ENCODE assay signal across 18 cellular contexts in the genomic region with DNA sequence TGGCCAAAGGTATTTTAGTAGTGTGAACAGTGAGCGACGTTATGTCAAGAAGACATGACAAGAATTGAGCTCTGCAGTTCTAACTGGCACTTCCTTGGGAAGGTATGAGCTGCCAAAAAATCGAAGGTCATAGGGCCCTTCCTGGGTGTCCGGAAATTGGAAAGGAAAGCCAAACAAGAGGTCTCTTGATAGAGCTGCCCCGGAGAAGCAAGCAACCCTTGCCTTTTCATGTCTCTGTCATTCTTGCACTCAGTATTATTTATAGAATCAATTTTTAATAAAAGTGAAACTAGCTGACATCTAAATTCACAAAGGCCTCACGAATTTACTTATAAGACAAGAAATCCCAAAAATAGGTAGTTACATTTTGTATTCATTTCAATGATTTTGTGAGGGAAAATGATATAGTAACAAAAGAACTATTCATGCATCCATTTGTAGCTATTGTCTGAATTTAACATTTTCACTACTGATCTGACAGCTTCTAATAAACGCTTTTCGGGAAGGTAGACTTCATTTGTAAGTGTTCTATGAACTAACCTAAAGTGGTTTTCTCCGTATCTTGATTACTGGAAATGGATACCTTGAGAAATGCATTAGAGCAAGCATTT.
DNase-seq lines count a peak whose midpoint lies in the region; ATAC-seq and TF ChIP-seq lines count a peak whose summit lies in the region.
"Had no signal": no experiment of that assay in that cellular context is flagged by ENCODE, and none has a peak within 500 bp of the region (broad histone marks: within the 10 kb centered on the region; RNA-seq: fewer than 3 reads in every experiment).

No MANE protein-coding gene starts in this region.

- 0 out of 2 replicates have a peak, but pooled peaks cover 4% of the 10 kb centered on the region for H3K9me2 ChIP-seq in GM23338 (ENCODE audit: insufficient read depth)

- no peaks in the 10 kb centered on the region for H3K36me3 ChIP-seq in GM23338 (ENCODE audit: insufficient read depth)

- DNase-seq in GM23338 (ENCODE audit: low spot score), result no peak
- DNase-seq in left lobe of liver (ENCODE audit: low spot score), result no peak
- DNase-seq in COLO668 (lab: John Stamatoyannopoulos, UW; ENCODE audit: unreplicated experiment), result no peak
- no peak for DNase-seq in natural killer cell treated with Interleukin-12 subunit alpha and Interleukin-12 subunit beta and Interleukin-15 and Interleukin-18, amount 100 ng/mL, for 72 hours (ENCODE audit: low spot score)
- DNase-seq: ACHN, AML-193, COR-L47, NCI-H1436, NCI-H2029, NCI-H2171, NCI-H446, RPMI8226 had no signal

- no peak overlapping the region for H3K4me3 Mint-ChIP-seq in GM23338
- H3K4me3 Mint-ChIP-seq in natural killer cell treated with Interleukin-12 subunit alpha and Interleukin-12 subunit beta and Interleukin-15 and Interleukin-18, amount 100 ng/mL, for 72 hours, result no peak overlapping the region
- H3K4me3 Mint-ChIP-seq in activated T-helper 17 cell treated with anti-CD3 and anti-CD28 coated beads, Interleukin-2, amount 50 U/mL, for 72 hours, result no peak overlapping the region
- H3K4me3 Mint-ChIP-seq: CD14-positive monocyte had no signal

- H3K27me3 Mint-ChIP-seq in GM23338 (ENCODE audit: insufficient read depth, low read depth, poor library complexity), result no peaks in the 10 kb centered on the region
- H3K27me3 Mint-ChIP-seq in natural killer cell treated with Interleukin-12 subunit alpha and Interleukin-12 subunit beta and Interleukin-15 and Interleukin-18, amount 100 ng/mL, for 72 hours, result no peaks in the 10 kb centered on the region
- no peaks in the 10 kb centered on the region for H3K27me3 Mint-ChIP-seq in activated T-helper 17 cell treated with anti-CD3 and anti-CD28 coated beads, Interleukin-2, amount 50 U/mL, for 72 hours

- no peaks in the 10 kb centered on the region for H3K27me3 ChIP-seq in GM23338 (ENCODE audit: insufficient read depth)

- H3K27ac Mint-ChIP-seq in GM23338, result peak overlapping the region; percentile 25; the same call in 1 of the 2 replicates
- H3K27ac Mint-ChIP-seq in natural killer cell treated with Interleukin-12 subunit alpha and Interleukin-12 subunit beta and Interleukin-15 and Interleukin-18, amount 100 ng/mL, for 72 hours, result no peak overlapping the region
- H3K27ac Mint-ChIP-seq in activated T-helper 17 cell treated with anti-CD3 and anti-CD28 coated beads, Interleukin-2, amount 50 U/mL, for 72 hours, result no peak overlapping the region
- H3K27ac Mint-ChIP-seq: CD14-positive monocyte had no signal

- peaks cover 36% of the 10 kb centered on the region for H3K4me1 ChIP-seq in GM23338 (ENCODE audit: insufficient read depth)

- no peaks in the 10 kb centered on the region for H3F3A ChIP-seq in GM23338 (replicated peaks; ENCODE audit: low read depth)

- H3K4me3 ChIP-seq in GM23338, result no peak overlapping the region

- no peaks in the 10 kb centered on the region for H3K79me2 ChIP-seq in GM23338 (replicated peaks; ENCODE audit: insufficient read depth)

- H4K20me1 ChIP-seq in GM23338 (replicated peaks; ENCODE audit: insufficient read depth), result no peaks in the 10 kb centered on the region

- ATAC-seq in GM18502 (IDR thresholded peaks at IDR 0.05; ENCODE audit: poor library complexity, unreplicated experiment), result peak; percentile 57
- no peak for ATAC-seq in GM23338
- ATAC-seq in HG03432 (IDR thresholded peaks at IDR 0.05; ENCODE audit: unreplicated experiment), result peak; percentile 60
- ATAC-seq in left lobe of liver, result peak; percentile 12
- no peak for ATAC-seq in natural killer cell treated with Interleukin-12 subunit alpha and Interleukin-12 subunit beta and Interleukin-15 and Interleukin-18, amount 100 ng/mL, for 72 hours
- ATAC-seq in activated T-helper 17 cell treated with anti-CD3 and anti-CD28 coated beads, Interleukin-2, amount 50 U/mL, for 72 hours (replicated peaks), result no peak
- ATAC-seq: HCT116 had no signal

- H3K9me3 Mint-ChIP-seq in GM23338, result peaks cover 4% of the 10 kb centered on the region; the same call in 2 of the 3 replicates
- H3K9me3 Mint-ChIP-seq in natural killer cell treated with Interleukin-12 subunit alpha and Interleukin-12 subunit beta and Interleukin-15 and Interleukin-18, amount 100 ng/mL, for 72 hours, result no peaks in the 10 kb centered on the region
- H3K9me3 Mint-ChIP-seq in activated T-helper 17 cell treated with anti-CD3 and anti-CD28 coated beads, Interleukin-2, amount 50 U/mL, for 72 hours, result no peaks in the 10 kb centered on the region

- H2AFZ ChIP-seq in GM23338, result no peak overlapping the region

- no peak overlapping the region for H3K27ac ChIP-seq in GM23338 (ENCODE audit: low read depth)
- H3K27ac ChIP-seq: HL-60 had no signal

- no peak for TF ChIP-seq CTCF in GM23338 (conservative IDR thresholded peaks at IDR 0.05; ENCODE audit: low read depth in 2 of 2)

- peaks cover 45% of the 10 kb centered on the region for H3K4me1 Mint-ChIP-seq in GM23338
- no peaks in the 10 kb centered on the region for H3K4me1 Mint-ChIP-seq in natural killer cell treated with Interleukin-12 subunit alpha and Interleukin-12 subunit beta and Interleukin-15 and Interleukin-18, amount 100 ng/mL, for 72 hours (ENCODE audit: low read depth in 2 of 2)
- H3K4me1 Mint-ChIP-seq in activated T-helper 17 cell treated with anti-CD3 and anti-CD28 coated beads, Interleukin-2, amount 50 U/mL, for 72 hours, result no peaks in the 10 kb centered on the region

- peaks cover 16% of the 10 kb centered on the region; the same call in 2 of the 3 replicates for H3K36me3 Mint-ChIP-seq in GM23338 (ENCODE audit: low read depth)
- peaks cover 7% of the 10 kb centered on the region for H3K36me3 Mint-ChIP-seq in natural killer cell treated with Interleukin-12 subunit alpha and Interleukin-12 subunit beta and Interleukin-15 and Interleukin-18, amount 100 ng/mL, for 72 hours
- no peaks in the 10 kb centered on the region for H3K36me3 Mint-ChIP-seq in activated T-helper 17 cell treated with anti-CD3 and anti-CD28 coated beads, Interleukin-2, amount 50 U/mL, for 72 hours (ENCODE audit: low read depth)

- no peak overlapping the region for H3K4me2 ChIP-seq in GM23338

TF ChIP-seq in GM23338, 12 proteins besides CTCF, POLR2A, EP300 and RAD21 (continues in another document):
- TF ChIP-seq, protein P1, sequence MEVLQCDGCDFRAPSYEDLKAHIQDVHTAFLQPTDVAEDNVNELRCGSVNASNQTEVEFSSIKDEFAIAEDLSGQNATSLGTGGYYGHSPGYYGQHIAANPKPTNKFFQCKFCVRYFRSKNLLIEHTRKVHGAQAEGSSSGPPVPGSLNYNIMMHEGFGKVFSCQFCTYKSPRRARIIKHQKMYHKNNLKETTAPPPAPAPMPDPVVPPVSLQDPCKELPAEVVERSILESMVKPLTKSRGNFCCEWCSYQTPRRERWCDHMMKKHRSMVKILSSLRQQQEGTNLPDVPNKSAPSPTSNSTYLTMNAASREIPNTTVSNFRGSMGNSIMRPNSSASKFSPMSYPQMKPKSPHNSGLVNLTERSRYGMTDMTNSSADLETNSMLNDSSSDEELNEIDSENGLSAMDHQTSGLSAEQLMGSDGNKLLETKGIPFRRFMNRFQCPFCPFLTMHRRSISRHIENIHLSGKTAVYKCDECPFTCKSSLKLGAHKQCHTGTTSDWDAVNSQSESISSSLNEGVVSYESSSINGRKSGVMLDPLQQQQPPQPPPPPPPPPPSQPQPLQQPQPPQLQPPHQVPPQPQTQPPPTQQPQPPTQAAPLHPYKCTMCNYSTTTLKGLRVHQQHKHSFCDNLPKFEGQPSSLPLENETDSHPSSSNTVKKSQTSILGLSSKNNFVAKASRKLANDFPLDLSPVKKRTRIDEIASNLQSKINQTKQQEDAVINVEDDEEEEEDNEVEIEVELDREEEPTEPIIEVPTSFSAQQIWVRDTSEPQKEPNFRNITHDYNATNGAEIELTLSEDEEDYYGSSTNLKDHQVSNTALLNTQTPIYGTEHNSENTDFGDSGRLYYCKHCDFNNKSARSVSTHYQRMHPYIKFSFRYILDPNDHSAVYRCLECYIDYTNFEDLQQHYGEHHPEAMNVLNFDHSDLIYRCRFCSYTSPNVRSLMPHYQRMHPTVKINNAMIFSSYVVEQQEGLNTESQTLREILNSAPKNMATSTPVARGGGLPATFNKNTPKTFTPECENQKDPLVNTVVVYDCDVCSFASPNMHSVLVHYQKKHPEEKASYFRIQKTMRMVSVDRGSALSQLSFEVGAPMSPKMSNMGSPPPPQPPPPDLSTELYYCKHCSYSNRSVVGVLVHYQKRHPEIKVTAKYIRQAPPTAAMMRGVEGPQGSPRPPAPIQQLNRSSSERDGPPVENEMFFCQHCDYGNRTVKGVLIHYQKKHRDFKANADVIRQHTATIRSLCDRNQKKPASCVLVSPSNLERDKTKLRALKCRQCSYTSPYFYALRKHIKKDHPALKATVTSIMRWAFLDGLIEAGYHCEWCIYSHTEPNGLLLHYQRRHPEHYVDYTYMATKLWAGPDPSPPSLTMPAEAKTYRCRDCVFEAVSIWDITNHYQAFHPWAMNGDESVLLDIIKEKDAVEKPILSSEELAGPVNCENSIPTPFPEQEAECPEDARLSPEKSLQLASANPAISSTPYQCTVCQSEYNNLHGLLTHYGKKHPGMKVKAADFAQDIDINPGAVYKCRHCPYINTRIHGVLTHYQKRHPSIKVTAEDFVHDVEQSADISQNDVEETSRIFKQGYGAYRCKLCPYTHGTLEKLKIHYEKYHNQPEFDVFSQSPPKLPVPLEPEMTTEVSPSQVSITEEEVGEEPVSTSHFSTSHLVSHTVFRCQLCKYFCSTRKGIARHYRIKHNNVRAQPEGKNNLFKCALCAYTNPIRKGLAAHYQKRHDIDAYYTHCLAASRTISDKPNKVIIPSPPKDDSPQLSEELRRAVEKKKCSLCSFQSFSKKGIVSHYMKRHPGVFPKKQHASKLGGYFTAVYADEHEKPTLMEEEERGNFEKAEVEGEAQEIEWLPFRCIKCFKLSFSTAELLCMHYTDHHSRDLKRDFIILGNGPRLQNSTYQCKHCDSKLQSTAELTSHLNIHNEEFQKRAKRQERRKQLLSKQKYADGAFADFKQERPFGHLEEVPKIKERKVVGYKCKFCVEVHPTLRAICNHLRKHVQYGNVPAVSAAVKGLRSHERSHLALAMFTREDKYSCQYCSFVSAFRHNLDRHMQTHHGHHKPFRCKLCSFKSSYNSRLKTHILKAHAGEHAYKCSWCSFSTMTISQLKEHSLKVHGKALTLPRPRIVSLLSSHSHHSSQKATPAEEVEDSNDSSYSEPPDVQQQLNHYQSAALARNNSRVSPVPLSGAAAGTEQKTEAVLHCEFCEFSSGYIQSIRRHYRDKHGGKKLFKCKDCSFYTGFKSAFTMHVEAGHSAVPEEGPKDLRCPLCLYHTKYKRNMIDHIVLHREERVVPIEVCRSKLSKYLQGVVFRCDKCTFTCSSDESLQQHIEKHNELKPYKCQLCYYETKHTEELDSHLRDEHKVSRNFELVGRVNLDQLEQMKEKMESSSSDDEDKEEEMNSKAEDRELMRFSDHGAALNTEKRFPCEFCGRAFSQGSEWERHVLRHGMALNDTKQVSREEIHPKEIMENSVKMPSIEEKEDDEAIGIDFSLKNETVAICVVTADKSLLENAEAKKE (CRISPR knock-in tag; IDR thresholded peaks at IDR 0.05), result no peak
- TF ChIP-seq CREB1 (CRISPR knock-in tag; IDR thresholded peaks at IDR 0.05; ENCODE audit: low read depth), result no peak
- TF ChIP-seq STAT1 (IDR thresholded peaks at IDR 0.05; ENCODE audit: unreplicated experiment), result no peak

Comparison
In these comparisons a context has a peak if more than half of its experiments do, and no peak if none do; other contexts are left out.
1. ATAC-seq: peak in GM18502 (single experiment), HG03432 (single experiment) and left lobe of liver (single experiment); none in GM23338 (single experiment), natural killer cell treated with Interleukin-12 subunit alpha and Interleukin-12 subunit beta and Interleukin-15 and Interleukin-18, amount 100 ng/mL, for 72 hours (0 of 2) and activated T-helper 17 cell treated with anti-CD3 and anti-CD28 coated beads, Interleukin-2, amount 50 U/mL, for 72 hours (single experiment).